Comparison of ENCODE assay signal across 15 cellular contexts in genomic region chr7:100189061-100189460, GRCh38. TPM values are rescaled to one million over a fixed set of nuclear protein-coding genes. Genes with fewer than 3 reads are reported as not detected.
DNase-seq lines count a peak whose midpoint lies in the region; ATAC-seq, FAIRE-seq and TF ChIP-seq lines count a peak whose summit lies in the region.
"Had no signal": no experiment of that assay in that cellular context is flagged by ENCODE, and none has a peak within 500 bp of the region (broad histone marks: within the 10 kb centered on the region; RNA-seq: fewer than 3 reads in every experiment).

No MANE protein-coding gene starts in this region.

- no peak overlapping the region for H2AFZ ChIP-seq in H1 (ENCODE audit: low read length)

- TF ChIP-seq POLR2A in H1 (IDR thresholded peaks at IDR 0.05; ENCODE audit: control extremely low read depth in 1 of 2, low read depth in 2 of 2, low read length in 2 of 2): no peak

- no peak overlapping the region for H3K23ac ChIP-seq in H1 (ENCODE audit: insufficient read length)

- H2AK5ac ChIP-seq in H1 (ENCODE audit: low read depth, low read length): 0 out of 2 replicates have a peak overlapping the region, but pooled peaks have one; percentile 65

- no peak overlapping the region for H3K18ac ChIP-seq in H1 (ENCODE audit: extremely low read depth, low read length)

- H3K4me1 ChIP-seq in H1 (replicated peaks in 1 of 4; ENCODE audit: control insufficient read depth in 3 of 4, insufficient read depth in 4 of 4, low read length in 3 of 4): no peaks in the 10 kb centered on the region
- H3K4me1 ChIP-seq: right atrium auricular region had no signal

- no peaks in the 10 kb centered on the region for H3K9me3 Mint-ChIP-seq in stimulated activated naive CD8-positive, alpha-beta T cell treated with anti-CD3 and anti-CD28 coated beads, Interleukin-15, amount 100 ng/mL, for 72 hours
- H3K9me3 Mint-ChIP-seq in glutamatergic neuron (ENCODE audit: unreplicated experiment): peaks cover 1% of the 10 kb centered on the region
- H3K9me3 Mint-ChIP-seq: central memory CD8-positive, alpha-beta T cell had no signal

- 0 out of 2 replicates have a peak overlapping the region, but pooled peaks have one; percentile 9 for H2BK12ac ChIP-seq in H1 (ENCODE audit: low read depth, low read length)

- H3K36me3 Mint-ChIP-seq in glutamatergic neuron (ENCODE audit: unreplicated experiment): peaks cover 8% of the 10 kb centered on the region

- no peaks in the 10 kb centered on the region for H3K23me2 ChIP-seq in H1 (ENCODE audit: low read depth, low read length)

- peaks cover 42% of the 10 kb centered on the region for H3K4me1 Mint-ChIP-seq in stimulated activated naive CD8-positive, alpha-beta T cell treated with anti-CD3 and anti-CD28 coated beads, Interleukin-15, amount 100 ng/mL, for 72 hours
- H3K4me1 Mint-ChIP-seq in glutamatergic neuron (ENCODE audit: low read depth, unreplicated experiment): peaks cover 5% of the 10 kb centered on the region

- no peak overlapping the region for H3K9ac ChIP-seq in H1 (replicated peaks in 1 of 4; ENCODE audit: extremely low read depth in 1 of 4, low read depth in 3 of 4, low read length in 3 of 4)

- no peaks in the 10 kb centered on the region for H4K20me1 ChIP-seq in H1 (replicated peaks in 1 of 2; ENCODE audit: control insufficient read depth in 1 of 2, insufficient read depth in 2 of 2, low read length in 2 of 2)

- no peak overlapping the region for H2BK5ac ChIP-seq in H1 (ENCODE audit: low read depth, low read length)

- H4K8ac ChIP-seq in H1 (ENCODE audit: extremely low read depth, insufficient read depth, low read length): no peak overlapping the region

- FAIRE-seq in H1 (lab: Jason Lieb, UNC): no peak

- no peak overlapping the region for H3K4me3 Mint-ChIP-seq in stimulated activated naive CD8-positive, alpha-beta T cell treated with anti-CD3 and anti-CD28 coated beads, Interleukin-15, amount 100 ng/mL, for 72 hours
- no peak overlapping the region for H3K4me3 Mint-ChIP-seq in glutamatergic neuron (ENCODE audit: unreplicated experiment)
- H3K4me3 Mint-ChIP-seq: central memory CD8-positive, alpha-beta T cell had no signal

- no peak overlapping the region for H3K4ac ChIP-seq in H1 (replicated peaks; ENCODE audit: insufficient read length, low read depth, low read length)

- no peak overlapping the region for H3K27ac ChIP-seq in H1 (ENCODE audit: low read depth, low read length)
- H3K27ac ChIP-seq: right atrium auricular region had no signal

- TF ChIP-seq EP300 in H1 (IDR thresholded peaks at IDR 0.05; ENCODE audit: borderline replicate concordance in 1 of 2, low read depth in 2 of 2, low read length in 2 of 2): no peak

- CTCF ChIA-PET in H1 (lab: Charles Lee; ENCODE audit: partially characterized antibody): interaction anchor here (0.8 to 3.5 kb wide), 11 partner anchors 9 to 59 kb away, joined by 3 to 16 read pairs (median 4); partner anchors contain the start of genes GPC2, LAMTOR4 and STAG3

- ATAC-seq in stimulated activated naive CD8-positive, alpha-beta T cell treated with anti-CD3 and anti-CD28 coated beads, Interleukin-15, amount 100 ng/mL, for 72 hours: no peak
- no peak for ATAC-seq in stimulated activated naive CD8-positive, alpha-beta T cell treated with anti-CD3 and anti-CD28 coated beads, Interleukin-15, Interleukin-2, amounts not matched to agents 100 U/mL and 50 U/mL, for 24 hours
- no peak for ATAC-seq in HG02571 (IDR thresholded peaks at IDR 0.05; ENCODE audit: unreplicated experiment)

- H3K27ac Mint-ChIP-seq in stimulated activated naive CD8-positive, alpha-beta T cell treated with anti-CD3 and anti-CD28 coated beads, Interleukin-15, amount 100 ng/mL, for 72 hours: peak overlapping the region; percentile 42 to 77
- H3K27ac Mint-ChIP-seq in glutamatergic neuron (ENCODE audit: unreplicated experiment): no peak overlapping the region

- no peaks in the 10 kb centered on the region for H3K27me3 Mint-ChIP-seq in stimulated activated naive CD8-positive, alpha-beta T cell treated with anti-CD3 and anti-CD28 coated beads, Interleukin-15, amount 100 ng/mL, for 72 hours
- H3K27me3 Mint-ChIP-seq in glutamatergic neuron (ENCODE audit: unreplicated experiment): peaks cover 2% of the 10 kb centered on the region
- H3K27me3 Mint-ChIP-seq: central memory CD8-positive, alpha-beta T cell had no signal

- no peak overlapping the region for H4K5ac ChIP-seq in H1 (ENCODE audit: insufficient read length, low read depth, low read length)

- H2BK20ac ChIP-seq in H1 (ENCODE audit: low read length): no peak overlapping the region

- no peak for DNase-seq in stimulated activated naive CD8-positive, alpha-beta T cell treated with anti-CD3 and anti-CD28 coated beads, Interleukin-15, amount 100 ng/mL, for 72 hours
- no peak for DNase-seq in stimulated activated naive CD8-positive, alpha-beta T cell treated with anti-CD3 and anti-CD28 coated beads, Interleukin-15, Interleukin-2, amounts not matched to agents 100 U/mL and 50 U/mL, for 24 hours
- DNase-seq in OCI-M1 (lab: John Stamatoyannopoulos, UW): peak; percentile 64
- no peak for DNase-seq in H1 (ENCODE audit: low read depth in 1 of 2, low spot score in 2 of 2)
- DNase-seq in glutamatergic neuron: no peak
- DNase-seq in cerebellum (ENCODE audit: low spot score): no peak
- no peak for DNase-seq in NCI-H2029 (lab: John Stamatoyannopoulos, UW)
- DNase-seq: activated CD4-positive, alpha-beta T cell treated with anti-CD3 and anti-CD28 coated beads, Interleukin-2, amount 50 U/mL, for 48 hours; activated T-cell treated with anti-CD3 and anti-CD28 coated beads, Interleukin-2, amount 50 U/mL, for 48 hours; COR-L47; EL had no signal

- no peak overlapping the region for H4K91ac ChIP-seq in H1 (replicated peaks; ENCODE audit: insufficient read length, low read length)

- H3K4me2 ChIP-seq in H1 (ENCODE audit: insufficient read depth in 1 of 2, low read depth in 2 of 2, low read length in 2 of 2): no peak overlapping the region

- POLR2A ChIA-PET in H1 (lab: Charles Lee; ENCODE audit: partially characterized antibody): interaction anchor here (1.4 to 1.8 kb wide), 2 partner anchors 9 to 88 kb away, joined by 3 to 4 read pairs; partner anchors contain the start of genes AP4M1 and MCM7

- WGBS in H1 (ENCODE audit: extremely low coverage in 1 of 2, insufficient coverage in 1 of 2, insufficient read length in 1 of 2, insufficient replicate concordance in 2 of 2, low coverage in 1 of 2, low lambda C conversion rate in 2 of 2, missing lambda C conversion rate in 1 of 2), 2 experiments: 83% methylated on average over 3 of the region's 3 CpGs; no CpG with 5 or more reads in 1 of the 2 experiments

- no peak overlapping the region for H3K4me3 ChIP-seq in H1 (ENCODE audit: extremely low read depth in 1 of 4, insufficient read depth in 2 of 4, low read depth in 3 of 4, low read length in 4 of 4)
- H3K4me3 ChIP-seq: right atrium auricular region had no signal

- H3K56ac ChIP-seq in H1 (replicated peaks; ENCODE audit: insufficient read length, low read depth, low read length): no peak overlapping the region

- H3K79me2 ChIP-seq in H1 (ENCODE audit: control insufficient read depth in 1 of 2, insufficient read depth in 2 of 2, low read length in 2 of 2): no peaks in the 10 kb centered on the region

- no peaks in the 10 kb centered on the region for H3K79me1 ChIP-seq in H1 (ENCODE audit: low read depth, low read length)

- no peaks in the 10 kb centered on the region for H3K9me3 ChIP-seq in H1 (ENCODE audit: insufficient read depth in 2 of 2, low read depth in 1 of 2, low read length in 1 of 2)
- H3K9me3 ChIP-seq: right atrium auricular region had no signal

- H3K36me3 ChIP-seq in H1 (ENCODE audit: control insufficient read depth in 2 of 4, insufficient read depth in 4 of 4, low read length in 3 of 4): no peaks in the 10 kb centered on the region
- H3K36me3 ChIP-seq: right atrium auricular region had no signal

- H2BK15ac ChIP-seq in H1 (ENCODE audit: low read length): no peak overlapping the region

- no peaks in the 10 kb centered on the region; a peak in 1 of 7 replicates for H3K27me3 ChIP-seq in H1 (replicated peaks in 1 of 4; ENCODE audit: control insufficient read depth in 3 of 4, extremely low read depth in 1 of 4, insufficient read depth in 3 of 4, low read length in 3 of 4)
- H3K27me3 ChIP-seq: right atrium auricular region had no signal

- no peak overlapping the region for H3K14ac ChIP-seq in H1 (ENCODE audit: insufficient read length)

- TF ChIP-seq CTCF in H1 (IDR thresholded peaks at IDR 0.05; ENCODE audit: control extremely low read depth in 1 of 3, insufficient read depth in 1 of 3, low read depth in 1 of 3, low read length in 3 of 3): peak in 1 of 3 experiments; percentile 20; a peak in 1 of 4 replicates
- no peak for TF ChIP-seq CTCF in glutamatergic neuron (IDR thresholded peaks at IDR 0.05; ENCODE audit: partially characterized antibody, unreplicated experiment)

- no peak for TF ChIP-seq RAD21 in H1 (IDR thresholded peaks at IDR 0.05 in 1 of 2, conservative IDR thresholded peaks at IDR 0.05 in 1 of 2; ENCODE audit: low read depth in 2 of 2, low read length in 2 of 2)

- no peak overlapping the region for H2BK120ac ChIP-seq in H1 (replicated peaks; ENCODE audit: low read depth, low read length)

RNA-seq across cellular contexts. Expression of gene STAG3, which starts 11.3 kb away (rescaled TPM):
- total RNA-seq in H1 (2021; fragmentation: NEBNext Ultra II Directional; extraction: Animal tissue kit (Norgen Biotek cat#: 25700)): 3.3 and 3.8 TPM in 2 replicates
- polyA plus RNA-seq in H1 (2011; rRNA removed): 1.3 and 1.9 TPM in 2 replicates
- 1.6 TPM for polyA plus RNA-seq in H1 (2011; cell fraction: cytosol; rRNA removed)
- polyA plus RNA-seq in H1 (2011; cell fraction: nucleus; rRNA removed): 6.5 TPM
- 5.3 to 7.8 TPM (median 6.2 TPM) in 4 replicates for polyA plus RNA-seq in H1 (2012, experiment 1 of 2)
- 3.1 TPM for polyA plus RNA-seq in H1 (2012, experiment 2 of 2)
- polyA plus RNA-seq in H1 (2013, experiment 1 of 2): 1.8 TPM
- polyA plus RNA-seq in H1 (2013, experiment 2 of 2): 1.5 TPM
- polyA minus RNA-seq in H1 (2011; rRNA and poly(A)+ RNA removed): 3.2 and 4.2 TPM in 2 replicates
- 0.44 TPM for polyA minus RNA-seq in H1 (2011; cell fraction: cytosol; rRNA and poly(A)+ RNA removed)
- 1.5 TPM for polyA minus RNA-seq in H1 (2011; cell fraction: nucleus; rRNA and poly(A)+ RNA removed)
- total RNA-seq in glutamatergic neuron (ENCODE audit: unreplicated experiment) (1.1 TPM), cerebellum (1.5 TPM)
- total RNA-seq: right atrium auricular region had no signal

RNA-seq across cellular contexts. Expression of gene GPC2, which starts 11.9 kb away (rescaled TPM):
- 44.8 and 46.8 TPM in 2 replicates for total RNA-seq in H1 (2021; fragmentation: NEBNext Ultra II Directional; extraction: Animal tissue kit (Norgen Biotek cat#: 25700))
- polyA plus RNA-seq in H1 (2011; rRNA removed): 25.3 and 47.8 TPM in 2 replicates
- 39.1 TPM for polyA plus RNA-seq in H1 (2011; cell fraction: cytosol; rRNA removed)
- 158 TPM for polyA plus RNA-seq in H1 (2011; cell fraction: nucleus; rRNA removed)
- 31.9 to 46.9 TPM (median 42.9 TPM) in 4 replicates for polyA plus RNA-seq in H1 (2012, experiment 1 of 2)
- polyA plus RNA-seq in H1 (2012, experiment 2 of 2): 31.2 TPM
- 36.0 TPM for polyA plus RNA-seq in H1 (2013, experiment 1 of 2)
- 33.6 TPM for polyA plus RNA-seq in H1 (2013, experiment 2 of 2)
- 12.6 and 14.1 TPM in 2 replicates for polyA minus RNA-seq in H1 (2011; rRNA and poly(A)+ RNA removed)
- polyA minus RNA-seq in H1 (2011; cell fraction: cytosol; rRNA and poly(A)+ RNA removed): 18.3 TPM
- polyA minus RNA-seq in H1 (2011; cell fraction: nucleus; rRNA and poly(A)+ RNA removed): 40.0 TPM
- 530 TPM for total RNA-seq in glutamatergic neuron (ENCODE audit: unreplicated experiment)
- total RNA-seq in cerebellum: 57.9 TPM

RNA-seq across cellular contexts. Expression of gene GAL3ST4, which starts 20.6 kb away (rescaled TPM):
- total RNA-seq in H1 (2021; fragmentation: NEBNext Ultra II Directional; extraction: Animal tissue kit (Norgen Biotek cat#: 25700)): 5.1 and 5.3 TPM in 2 replicates
- 13.8 and 15.8 TPM in 2 replicates for polyA plus RNA-seq in H1 (2011; rRNA removed)
- polyA plus RNA-seq in H1 (2011; cell fraction: cytosol; rRNA removed): 9.7 TPM
- polyA plus RNA-seq in H1 (2011; cell fraction: nucleus; rRNA removed): 16.7 TPM
- 6.8 to 11.1 TPM (median 8.5 TPM) in 4 replicates for polyA plus RNA-seq in H1 (2012, experiment 1 of 2)
- polyA plus RNA-seq in H1 (2012, experiment 2 of 2): 5.8 TPM
- 9.2 TPM for polyA plus RNA-seq in H1 (2013, experiment 1 of 2)
- polyA plus RNA-seq in H1 (2013, experiment 2 of 2): 9.8 TPM
- 6.7 and 6.9 TPM in 2 replicates for polyA minus RNA-seq in H1 (2011; rRNA and poly(A)+ RNA removed)
- 6.5 TPM for polyA minus RNA-seq in H1 (2011; cell fraction: cytosol; rRNA and poly(A)+ RNA removed)
- polyA minus RNA-seq in H1 (2011; cell fraction: nucleus; rRNA and poly(A)+ RNA removed): 3.9 TPM
- total RNA-seq in glutamatergic neuron (ENCODE audit: unreplicated experiment) (30.9 TPM), cerebellum (7.7 TPM)

RNA-seq across cellular contexts. Expression of gene TRAPPC14, which starts 30.5 kb away (rescaled TPM):
- 20.2 and 22.1 TPM in 2 replicates for total RNA-seq in H1 (2021; fragmentation: NEBNext Ultra II Directional; extraction: Animal tissue kit (Norgen Biotek cat#: 25700))
- polyA plus RNA-seq in H1 (2011; rRNA removed): 11.9 and 19.6 TPM in 2 replicates
- 8.6 TPM for polyA plus RNA-seq in H1 (2011; cell fraction: cytosol; rRNA removed)
- polyA plus RNA-seq in H1 (2011; cell fraction: nucleus; rRNA removed): 55.1 TPM
- 13.7 to 21.2 TPM (median 20.2 TPM) in 4 replicates for polyA plus RNA-seq in H1 (2012, experiment 1 of 2)
- polyA plus RNA-seq in H1 (2012, experiment 2 of 2): 16.9 TPM
- polyA plus RNA-seq in H1 (2013, experiment 1 of 2): 16.6 TPM
- polyA plus RNA-seq in H1 (2013, experiment 2 of 2): 15.0 TPM
- polyA minus RNA-seq in H1 (2011; rRNA and poly(A)+ RNA removed): 8.3 and 8.7 TPM in 2 replicates
- polyA minus RNA-seq in H1 (2011; cell fraction: cytosol; rRNA and poly(A)+ RNA removed): 6.9 TPM
- 21.6 TPM for polyA minus RNA-seq in H1 (2011; cell fraction: nucleus; rRNA and poly(A)+ RNA removed)
- total RNA-seq in glutamatergic neuron (ENCODE audit: unreplicated experiment) (42.4 TPM), cerebellum (10.4 TPM)

RNA-seq across cellular contexts. Expression of gene PVRIG, which starts 30.7 kb away (rescaled TPM):
- total RNA-seq in H1 (2021; fragmentation: NEBNext Ultra II Directional; extraction: Animal tissue kit (Norgen Biotek cat#: 25700)): not detected in 2 replicates
- polyA plus RNA-seq in H1 (2011; rRNA removed): 0.15 TPM in 1 of 2 replicates, not detected in the other
- polyA plus RNA-seq in H1 (2011; cell fraction: cytosol; rRNA removed): not detected
- not detected for polyA plus RNA-seq in H1 (2011; cell fraction: nucleus; rRNA removed)
- 0.80 to 2.2 TPM (median 1.2 TPM) in 4 replicates for polyA plus RNA-seq in H1 (2012, experiment 1 of 2)
- polyA plus RNA-seq in H1 (2012, experiment 2 of 2): 2.1 TPM
- polyA plus RNA-seq in H1 (2013, experiment 1 of 2): not detected
- polyA plus RNA-seq in H1 (2013, experiment 2 of 2): not detected
- polyA minus RNA-seq in H1 (2011; rRNA and poly(A)+ RNA removed): not detected in 2 replicates
- polyA minus RNA-seq in H1 (2011; cell fraction: cytosol; rRNA and poly(A)+ RNA removed): not detected
- polyA minus RNA-seq in H1 (2011; cell fraction: nucleus; rRNA and poly(A)+ RNA removed): not detected
- not detected for total RNA-seq in glutamatergic neuron (ENCODE audit: unreplicated experiment)
- not detected for total RNA-seq in cerebellum
- total RNA-seq: kidney epithelial cell had no signal
